Comparison of ENCODE assay signal across 8 cellular contexts in the genomic region with DNA sequence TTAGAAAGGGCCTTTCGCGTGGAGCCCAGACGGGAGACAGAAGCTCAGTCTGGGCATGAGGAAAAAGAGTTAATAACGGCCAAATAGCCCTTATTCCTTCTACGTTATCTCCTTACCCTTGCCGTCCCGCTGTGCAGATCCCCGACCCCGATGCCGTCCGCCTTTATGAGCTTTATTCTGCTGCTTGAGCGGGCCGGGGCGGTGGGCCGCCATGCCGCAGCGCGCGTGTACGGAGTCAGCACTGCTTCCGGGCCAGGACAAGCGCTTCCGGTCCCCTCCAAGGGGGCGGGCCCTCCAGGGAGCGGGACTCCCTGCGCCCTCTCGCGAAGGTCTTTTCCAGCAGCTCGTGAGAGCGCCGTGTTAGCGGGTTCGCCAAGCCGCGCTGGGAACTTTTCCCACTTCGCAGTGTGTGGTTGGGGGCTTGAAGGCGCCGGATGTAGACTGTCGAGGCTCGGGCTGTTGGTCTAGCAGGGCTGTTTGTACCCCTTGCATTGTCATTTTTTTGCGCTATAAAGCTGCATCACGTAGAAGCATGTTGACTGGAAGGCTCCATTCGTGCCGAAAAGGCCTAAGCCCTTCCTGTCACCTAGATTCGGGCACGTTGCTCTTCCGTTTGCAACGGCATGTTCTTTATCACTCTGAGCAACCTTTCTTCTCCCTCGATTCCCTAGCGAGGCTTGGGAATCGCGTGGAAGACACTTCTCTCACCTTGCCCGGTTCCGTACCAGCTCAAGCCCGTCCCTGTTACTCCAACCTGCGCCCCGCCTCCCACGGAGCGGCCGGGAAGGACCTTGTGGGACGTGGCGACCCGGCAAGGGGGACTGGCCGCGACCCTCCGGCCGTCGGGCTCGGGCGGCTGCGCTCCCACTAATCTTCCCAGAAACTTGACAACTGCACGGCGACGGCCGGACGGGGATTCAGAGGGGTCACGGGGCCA. TPM values are rescaled to one million over a fixed set of nuclear protein-coding genes. Genes with fewer than 3 reads are reported as not detected.
A peak's percentile ranks its signal among the peaks of the same experiment; 100 is the strongest.
DNase-seq lines count a peak whose midpoint lies in the region; ATAC-seq and TF ChIP-seq lines count a peak whose summit lies in the region.

A gene (minus strand): TSS at position 243 of the 937 bp plus-strand sequence. CDS start 30 bp downstream, at position 213.

- no peaks in the 10 kb centered on the region for H3K27me3 Mint-ChIP-seq in chondrocyte (ENCODE audit: low read depth)

- no peaks in the 10 kb centered on the region for H3K9me3 Mint-ChIP-seq in chondrocyte (ENCODE audit: low read depth)

- H3K36me3 Mint-ChIP-seq in chondrocyte (ENCODE audit: low read depth): peaks cover 7% of the 10 kb centered on the region

- H3K4me3 ChIP-seq in AG09309 (ENCODE audit: control insufficient read depth, low read depth, low read length): peak within 1 kb of the TSS; percentile 54

- H3K27ac Mint-ChIP-seq in chondrocyte (ENCODE audit: unreplicated experiment): peak within 1 kb of the TSS; percentile 96

- DNase-seq in AG09309 (ENCODE audit: low read depth) (peak; percentile 41), NCI-H446 treated with DMSO at 0.1 percent for 48 hours (lab: John Stamatoyannopoulos, UW) (peak; percentile 65), chondrocyte (ENCODE audit: low spot score) (peak; percentile 97), kidney glomerular epithelial cell (lab: John Stamatoyannopoulos, UW) (peak; percentile 41)
- peak; percentile 78 to 85 for DNase-seq in activated CD4-positive, alpha-beta T cell treated with anti-CD3 and anti-CD28 coated beads for 24 hours (ENCODE audit: low read depth in 2 of 2)
- DNase-seq in stimulated activated CD4-positive, alpha-beta T cell treated with anti-CD3 and anti-CD28 coated beads, Interleukin-1b, Interleukin-23, amount 100 ng/mL, for 1 hour (ENCODE audit: low read depth in 2 of 2): peak; percentile 69 to 81

- peaks cover 27% of the 10 kb centered on the region for H3K4me1 Mint-ChIP-seq in chondrocyte (ENCODE audit: low read depth)

- TF ChIP-seq CTCF in AG09309 (IDR thresholded peaks at IDR 0.05; ENCODE audit: control insufficient read depth, insufficient read depth, low read depth, low read length, missing control alignments) (peak; percentile 25), chondrocyte (IDR thresholded peaks at IDR 0.05) (peak; percentile 68)

- peak; percentile 66 for ATAC-seq in GM18873 (IDR thresholded peaks at IDR 0.05; ENCODE audit: low FRiP score, unreplicated experiment)
- ATAC-seq in HG03159 (IDR thresholded peaks at IDR 0.05; ENCODE audit: unreplicated experiment): peak; percentile 85

- peak within 1 kb of the TSS; percentile 91 for H3K4me3 Mint-ChIP-seq in chondrocyte (ENCODE audit: unreplicated experiment)

RNA-seq across cellular contexts. Expression of the gene that starts here (rescaled TPM):
- 21.1 to 24.5 TPM (median 21.6 TPM) in 3 replicates for total RNA-seq in chondrocyte

Comparison
In these comparisons a context has a peak if more than half of its experiments do, and no peak if none do; other contexts are left out.
1. Peak in every context shown above with its lines: DNase-seq, ATAC-seq and H3K4me3 ChIP-seq.
2. DNase-seq: peak in every context shown above with its lines; median percentile 97 in chondrocyte; 82 in activated CD4-positive, alpha-beta T cell treated with anti-CD3 and anti-CD28 coated beads for 24 hours; 75 in stimulated activated CD4-positive, alpha-beta T cell treated with anti-CD3 and anti-CD28 coated beads, Interleukin-1b, Interleukin-23, amount 100 ng/mL, for 1 hour; 65 in NCI-H446 treated with DMSO at 0.1 percent for 48 hours; 41 in AG09309; 41 in kidney glomerular epithelial cell.